ENCODE assay signal across 24 cellular contexts in genomic region chr1:160643138-160643537, GRCh38. TPM values are rescaled to one million over a fixed set of nuclear protein-coding genes. Genes with fewer than 3 reads are reported as not detected.
DNase-seq lines count a peak whose midpoint lies in the region; ATAC-seq and TF ChIP-seq lines count a peak whose summit lies in the region.
"Had no signal": no experiment of that assay in that cellular context is flagged by ENCODE, and none has a peak within 500 bp of the region (broad histone marks: within the 10 kb centered on the region; RNA-seq: fewer than 3 reads in every experiment).

No MANE protein-coding gene starts in this region.

- H3K36me3 Mint-ChIP-seq in activated CD4-positive, alpha-beta T cell treated with anti-CD3 and anti-CD28 coated beads, Interleukin-2, amount 10 ng/mL, durations not matched to agents 24 days and 14 days (ENCODE audit: low read depth) = peaks cover 70% of the 10 kb centered on the region
- H3K36me3 Mint-ChIP-seq in activated CD8-positive, alpha-beta T cell treated with anti-CD3 and anti-CD28 coated beads for 36 hours (ENCODE audit: low read depth) = peaks cover 69% of the 10 kb centered on the region
- H3K36me3 Mint-ChIP-seq: neural progenitor cell, type B pancreatic cell had no signal

- H2BK120ac ChIP-seq in mesendoderm (ENCODE audit: low read depth, low read length) = peak overlapping the region; percentile 69

- H3K18ac ChIP-seq in mesendoderm (ENCODE audit: low read length) = peak overlapping the region; percentile 65

- H3K36me3 ChIP-seq in GM06990 (ENCODE audit: control insufficient read depth, insufficient read depth, low read length) (no peaks in the 10 kb centered on the region; the same call in none of the 2 replicates), mesendoderm (ENCODE audit: control insufficient read depth, insufficient read depth, low read length) (no peaks in the 10 kb centered on the region)
- H3K36me3 ChIP-seq: esophagus squamous epithelium, neural progenitor cell had no signal

- H3K79me2 ChIP-seq in mesendoderm (ENCODE audit: control insufficient read depth, insufficient read depth, low read length) = no peaks in the 10 kb centered on the region

- DNase-seq in activated CD4-positive, alpha-beta T cell treated with anti-CD3 and anti-CD28 coated beads, Interleukin-2, amount 10 ng/mL, durations not matched to agents 24 days and 14 days = no peak
- no peak for DNase-seq in activated CD4-positive, alpha-beta T cell treated with anti-CD3 and anti-CD28 coated beads, Interleukin-2, amount 50 U/mL, for 4 hours
- DNase-seq in GM06990 (ENCODE audit: extremely low read depth, insufficient read length) = no peak
- DNase-seq in activated CD8-positive, alpha-beta T cell treated with anti-CD3 and anti-CD28 coated beads for 36 hours = no peak
- no peak for DNase-seq in mesendoderm
- no peak for DNase-seq in NCI-H1417 treated with DMSO at 0.1 percent for 48 hours (lab: John Stamatoyannopoulos, UW)
- no peak for DNase-seq in Kasumi-1 (lab: John Stamatoyannopoulos, UW)
- DNase-seq: activated CD4-positive, CD25-positive, alpha-beta regulatory T cell; amygdala; central memory CD4-positive, alpha-beta T cell; DMS79; esophagus squamous epithelium; left colon; NCI-H1048; NCI-H510A had no signal

- H3K27me3 ChIP-seq in GM06990 (replicated peaks; ENCODE audit: control insufficient read depth, insufficient read depth, low read length) (no peaks in the 10 kb centered on the region), mesendoderm (ENCODE audit: insufficient read depth, low read length, poor library complexity) (no peaks in the 10 kb centered on the region)
- H3K27me3 ChIP-seq: esophagus squamous epithelium, neural progenitor cell had no signal

- no peak overlapping the region for H3K4ac ChIP-seq in mesendoderm (ENCODE audit: low read depth, low read length)

- no peak overlapping the region for H3K4me2 ChIP-seq in mesendoderm (ENCODE audit: low read length)
- H3K4me2 ChIP-seq: A549, KMS-11, neural progenitor cell had no signal

- WGBS in mesendoderm (ENCODE audit: extremely low coverage, insufficient coverage, low lambda C conversion rate) = no CpG with 5 or more reads among the region's 5 CpGs

- H3K9ac ChIP-seq in mesendoderm (ENCODE audit: low read length) = no peak overlapping the region
- H3K9ac ChIP-seq: KMS-11, neural progenitor cell had no signal

- peaks cover 53% of the 10 kb centered on the region for H3K4me1 Mint-ChIP-seq in activated CD4-positive, alpha-beta T cell treated with anti-CD3 and anti-CD28 coated beads, Interleukin-2, amount 10 ng/mL, durations not matched to agents 24 days and 14 days
- peaks cover 51% of the 10 kb centered on the region for H3K4me1 Mint-ChIP-seq in activated CD8-positive, alpha-beta T cell treated with anti-CD3 and anti-CD28 coated beads for 36 hours (ENCODE audit: low read depth)
- H3K4me1 Mint-ChIP-seq: neural progenitor cell had no signal

- H3K79me1 ChIP-seq in mesendoderm (ENCODE audit: low read length) = no peaks in the 10 kb centered on the region

- H3K23ac ChIP-seq in mesendoderm (ENCODE audit: low read length) = no peak overlapping the region

- H2BK5ac ChIP-seq in mesendoderm (ENCODE audit: low read length) = peak overlapping the region; percentile 54

- TF ChIP-seq CTCF in GM06990 (IDR thresholded peaks at IDR 0.05; ENCODE audit: insufficient read depth, low read length, poor library complexity, severe bottlenecking) = no peak
- TF ChIP-seq CTCF in activated CD8-positive, alpha-beta T cell treated with anti-CD3 and anti-CD28 coated beads for 36 hours (IDR thresholded peaks at IDR 0.05) = no peak

- no peak overlapping the region for H4K5ac ChIP-seq in mesendoderm (ENCODE audit: low read length)

- H3K9me3 Mint-ChIP-seq in activated CD4-positive, alpha-beta T cell treated with anti-CD3 and anti-CD28 coated beads, Interleukin-2, amount 10 ng/mL, durations not matched to agents 24 days and 14 days = no peaks in the 10 kb centered on the region
- H3K9me3 Mint-ChIP-seq in activated CD8-positive, alpha-beta T cell treated with anti-CD3 and anti-CD28 coated beads for 36 hours = no peaks in the 10 kb centered on the region
- H3K9me3 Mint-ChIP-seq: neural progenitor cell, type B pancreatic cell had no signal

- intact Hi-C loops in activated CD4-positive, alpha-beta T cell treated with anti-CD3 and anti-CD28 coated beads, Interleukin-2, amount 10 ng/mL, durations not matched to agents 24 days and 14 days (cut with micrococcal nuclease) = loop anchor here (10.0 kb wide), 1 partner anchor 1628 kb away; no protein-coding TSS in a partner anchor
- intact Hi-C loops in activated CD8-positive, alpha-beta T cell treated with anti-CD3 and anti-CD28 coated beads for 36 hours (cut with micrococcal nuclease) = loop anchor here (5.0 kb wide), 2 partner anchors 64 to 181 kb away; no protein-coding TSS in a partner anchor

- POLR2A ChIA-PET in activated CD8-positive, alpha-beta T cell treated with anti-CD3 and anti-CD28 coated beads for 36 hours (lab: Charles Lee) = interaction anchor here (0.8 to 2.3 kb wide), 4 partner anchors 15 to 120 kb away, joined by 3 to 7 read pairs (median 4); partner anchors contain the start of gene SLAMF6

- no peak overlapping the region for H3K56ac ChIP-seq in mesendoderm (ENCODE audit: low read length)

- H4K8ac ChIP-seq in mesendoderm (ENCODE audit: low read depth, low read length) = no peak overlapping the region

- H3K27ac Mint-ChIP-seq in activated CD4-positive, alpha-beta T cell treated with anti-CD3 and anti-CD28 coated beads, Interleukin-2, amount 10 ng/mL, durations not matched to agents 24 days and 14 days = peak overlapping the region; percentile 98
- H3K27ac Mint-ChIP-seq in activated CD8-positive, alpha-beta T cell treated with anti-CD3 and anti-CD28 coated beads for 36 hours = peak overlapping the region; percentile 99
- H3K27ac Mint-ChIP-seq: neural progenitor cell, type B pancreatic cell had no signal

- no peak overlapping the region for H2BK15ac ChIP-seq in mesendoderm (replicated peaks; ENCODE audit: low read depth)

- no peak overlapping the region for H2AK5ac ChIP-seq in mesendoderm (ENCODE audit: low read length)

- no peaks in the 10 kb centered on the region for H3K27me3 Mint-ChIP-seq in activated CD4-positive, alpha-beta T cell treated with anti-CD3 and anti-CD28 coated beads, Interleukin-2, amount 10 ng/mL, durations not matched to agents 24 days and 14 days
- no peaks in the 10 kb centered on the region for H3K27me3 Mint-ChIP-seq in activated CD8-positive, alpha-beta T cell treated with anti-CD3 and anti-CD28 coated beads for 36 hours

- peaks cover 8% of the 10 kb centered on the region for H3K4me1 ChIP-seq in mesendoderm (ENCODE audit: control insufficient read depth, low read depth, low read length)
- H3K4me1 ChIP-seq: A549, neural progenitor cell had no signal

- peak overlapping the region; percentile 82 for H3K4me3 ChIP-seq in GM06990 (replicated peaks; ENCODE audit: low read depth, low read length)
- no peak overlapping the region for H3K4me3 ChIP-seq in mesendoderm (ENCODE audit: low read length)
- H3K4me3 ChIP-seq: A549, neural progenitor cell had no signal

- ATAC-seq in activated CD8-positive, alpha-beta T cell treated with anti-CD3 and anti-CD28 coated beads for 36 hours = no peak
- no peak for ATAC-seq in HG02571 (IDR thresholded peaks at IDR 0.05; ENCODE audit: unreplicated experiment)
- ATAC-seq: A549, HCT116, left colon, Right ventricle myocardium inferior had no signal

- H3K4me3 Mint-ChIP-seq in activated CD4-positive, alpha-beta T cell treated with anti-CD3 and anti-CD28 coated beads, Interleukin-2, amount 10 ng/mL, durations not matched to agents 24 days and 14 days = peak overlapping the region; percentile 98
- peak overlapping the region; percentile 97 for H3K4me3 Mint-ChIP-seq in activated CD8-positive, alpha-beta T cell treated with anti-CD3 and anti-CD28 coated beads for 36 hours
- H3K4me3 Mint-ChIP-seq: neural progenitor cell, type B pancreatic cell had no signal

- H3K27ac ChIP-seq in mesendoderm (ENCODE audit: low read depth, low read length) = no peak overlapping the region
- H3K27ac ChIP-seq: A549, C4-2B, esophagus squamous epithelium, KMS-11, neural progenitor cell had no signal

- CTCF ChIA-PET in activated CD8-positive, alpha-beta T cell treated with anti-CD3 and anti-CD28 coated beads for 36 hours (lab: Charles Lee) = interaction anchor here (2.0 kb wide), 2 partner anchors 10 to 31 kb away, joined by 4 to 6 read pairs; no protein-coding TSS in a partner anchor

RNA-seq across cellular contexts. Expression of gene SLAMF1, which starts 3.7 kb away (rescaled TPM):
- 113 and 114 TPM in 2 replicates for total RNA-seq in activated CD4-positive, alpha-beta T cell treated with anti-CD3 and anti-CD28 coated beads, Interleukin-2, amount 10 ng/mL, durations not matched to agents 24 days and 14 days
- total RNA-seq in activated CD8-positive, alpha-beta T cell treated with anti-CD3 and anti-CD28 coated beads for 36 hours = 10 to 100 TPM; 65.9 to 67.8 TPM
- polyA plus RNA-seq in mesendoderm (2013, experiment 1 of 2) = 0.10 TPM
- 0.11 TPM for polyA plus RNA-seq in mesendoderm (2013, experiment 2 of 2)
- total RNA-seq: glomerular endothelial cell had no signal
- polyA plus RNA-seq: A549 had no signal
